In genomic region chr12:122872815-122873361, GRCh38 we compare ENCODE assay signal across 1 cellular context.
A peak's percentile ranks its signal among the peaks of the same experiment; 100 is the strongest.
TF ChIP-seq lines count a peak whose summit lies in the region.

No MANE protein-coding gene starts in this region.

TF ChIP-seq in K562, 482 proteins besides CTCF, POLR2A, EP300 and RAD21:
- TF ChIP-seq ZNF316 (IDR thresholded peaks at IDR 0.05) (peak; percentile 56; the same call in 1 of the 2 replicates), HDAC2 (IDR thresholded peaks at IDR 0.05) (no peak)
TF ChIP-seq in K562: peak in this region for 1.
